8 cellular contexts compared by ENCODE assay signal in genomic region chr17:40124279-40125141, GRCh38. TPM values are rescaled to one million over a fixed set of nuclear protein-coding genes. Genes with fewer than 3 reads are reported as not detected.
A peak's percentile ranks its signal among the peaks of the same experiment; 100 is the strongest.
DNase-seq lines count a peak whose midpoint lies in the region; ATAC-seq and TF ChIP-seq lines count a peak whose summit lies in the region.

No MANE protein-coding gene starts in this region.

- H3K79me2 ChIP-seq in HCT116 (ENCODE audit: insufficient read depth, low read length): peaks cover 62% of the 10 kb centered on the region

- H3K4me1 ChIP-seq in A673 (ENCODE audit: insufficient read depth, low read length, poor library complexity, severe bottlenecking): no peaks in the 10 kb centered on the region
- peaks cover 7 to 27% of the 10 kb centered on the region in 2 experiments; a peak in 3 of 4 replicates for H3K4me1 ChIP-seq in HCT116 (ENCODE audit: control insufficient read depth in 1 of 2, insufficient read depth in 2 of 2, low read length in 2 of 2)

- ATAC-seq in HCT116 (no peak), HG02642 (IDR thresholded peaks at IDR 0.05; ENCODE audit: poor library complexity, unreplicated experiment) (no peak), HG03175 (IDR thresholded peaks at IDR 0.05; ENCODE audit: unreplicated experiment) (no peak), HG03039 (IDR thresholded peaks at IDR 0.05; ENCODE audit: unreplicated experiment) (no peak)

- H3K27ac ChIP-seq in A673 (ENCODE audit: low read depth, low read length, poor library complexity, severe bottlenecking) (no peak overlapping the region), HCT116 (ENCODE audit: low read depth, low read length) (no peak overlapping the region), WERI-Rb-1 (no peak overlapping the region)

- TF ChIP-seq CTCF in A673 (conservative IDR thresholded peaks at IDR 0.05; ENCODE audit: low read depth, low read length): no peak
- no peak for TF ChIP-seq CTCF in HCT116 (IDR thresholded peaks at IDR 0.05 in 2 of 3, conservative IDR thresholded peaks at IDR 0.05 in 1 of 3; ENCODE audit: borderline replicate concordance in 1 of 3, insufficient read depth in 1 of 3, low read depth in 2 of 3, low read length in 2 of 3)
- TF ChIP-seq CTCF in WERI-Rb-1 (IDR thresholded peaks at IDR 0.05; ENCODE audit: low read depth, low read length): no peak
- TF ChIP-seq CTCF in foreskin fibroblast (IDR thresholded peaks at IDR 0.05; ENCODE audit: low read depth, low read length): no peak

- peak overlapping the region; percentile 93; the same call in 1 of the 2 replicates for H3K9ac ChIP-seq in HCT116 (ENCODE audit: low read length)

- H3K4me3 ChIP-seq in A673 (ENCODE audit: low read depth, low read length, poor library complexity, severe bottlenecking) (peak overlapping the region; percentile 96), HCT116 (replicated peaks in 1 of 2; ENCODE audit: low read depth in 1 of 2, low read length in 2 of 2) (peak overlapping the region; percentile 70 to 86; a peak in 2 of 4 replicates), WERI-Rb-1 (ENCODE audit: low read depth, low read length) (peak overlapping the region; percentile 95), foreskin fibroblast (ENCODE audit: low read depth in 1 of 2, low read length in 2 of 2) (peak overlapping the region; percentile 98 to 99)

- H3K36me3 ChIP-seq in A673 (ENCODE audit: insufficient read depth, low read length, poor library complexity, severe bottlenecking) (peaks cover 24% of the 10 kb centered on the region), HCT116 (ENCODE audit: control insufficient read depth in 1 of 2, insufficient read depth in 2 of 2, low read length in 2 of 2) (peaks cover 21 to 25% of the 10 kb centered on the region in 2 experiments), WERI-Rb-1 (peaks cover 70% of the 10 kb centered on the region)

- CTCF ChIA-PET in A673 (lab: Charles Lee): interaction anchor here (0.7 kb wide), 1 partner anchor 11 kb away, joined by 3 read pairs; no protein-coding TSS in a partner anchor
- CTCF ChIA-PET in HCT116 (lab: Charles Lee): interaction anchor here (1.0 to 1.9 kb wide), 2 partner anchors 8 to 12 kb away, joined by 3 to 16 read pairs; no protein-coding TSS in a partner anchor

- no peak for TF ChIP-seq RAD21 in HCT116 (IDR thresholded peaks at IDR 0.05; ENCODE audit: low read depth)

- RAD21 ChIA-PET in HCT116 (lab: Charles Lee; ENCODE audit: low non-redundant PET in 1 of 2, low total read pairs in 2 of 2, uncharacterized antibody in 2 of 2, unreplicated experiment in 2 of 2): interaction anchor here in 1 of 2 experiments (1.4 kb wide), 1 partner anchor 13 kb away, joined by 3 read pairs; no protein-coding TSS in a partner anchor

- H3K4me2 ChIP-seq in HCT116 (ENCODE audit: low read length): peak overlapping the region; percentile 86

- H4K20me1 ChIP-seq in HCT116 (ENCODE audit: insufficient read depth): no peaks in the 10 kb centered on the region

- no peaks in the 10 kb centered on the region for H3K9me2 ChIP-seq in HCT116 (ENCODE audit: insufficient read depth)

- BruUV-seq in A673 (replicated peaks; lab: Mats Ljungman, UMichigan) (no TSS peak), HCT116 (replicated peaks; lab: Mats Ljungman, UMichigan) (no TSS peak)

- POLR2A ChIA-PET in A673 (lab: Charles Lee; ENCODE audit: low non-redundant PET) (no interaction called here), HCT116 (lab: Charles Lee) (interaction anchor here (1.0 to 2.6 kb wide), 3 partner anchors 16 to 25 kb away, joined by 4 to 16 read pairs (median 9); partner anchors contain the start of genes CASC3 and NR1D1)

- no peak for DNase-seq in A673 (ENCODE audit: low spot score)
- DNase-seq in HCT116 (ENCODE audit: low read depth, low spot score): no peak
- no peak for DNase-seq in WERI-Rb-1
- DNase-seq in foreskin fibroblast: peak in 1 of 2 donors; percentile 45
- peak; percentile 52 for DNase-seq in pons (ENCODE audit: low spot score)

- H2AFZ ChIP-seq in HCT116 (ENCODE audit: low read depth, low read length, poor library complexity, severe bottlenecking): no peak overlapping the region

- intact Hi-C loops in A673 (cut with micrococcal nuclease; ENCODE audit: unreplicated experiment) (no loop called here), HCT116 (cut with micrococcal nuclease) (no loop called here)

- no peak for TF ChIP-seq POLR2A in HCT116 (IDR thresholded peaks at IDR 0.05; ENCODE audit: borderline replicate concordance, extremely low read depth, insufficient read depth, insufficient read length)

- H3K27me3 ChIP-seq in A673 (replicated peaks; ENCODE audit: insufficient read depth, low read depth, low read length, poor library complexity) (no peaks in the 10 kb centered on the region), HCT116 (ENCODE audit: insufficient read depth, low read length) (no peaks in the 10 kb centered on the region), WERI-Rb-1 (ENCODE audit: insufficient read depth, low read depth, severe bottlenecking) (no peaks in the 10 kb centered on the region)

- no peaks in the 10 kb centered on the region for H3K9me3 ChIP-seq in A673 (ENCODE audit: low read depth, low read length, poor library complexity, severe bottlenecking)
- H3K9me3 ChIP-seq in HCT116 (ENCODE audit: control insufficient read depth in 1 of 2, insufficient read depth in 1 of 2, low read depth in 1 of 2, low read length in 2 of 2): no peaks in the 10 kb centered on the region
- no peaks in the 10 kb centered on the region for H3K9me3 ChIP-seq in WERI-Rb-1 (ENCODE audit: severe bottlenecking)

TF ChIP-seq in HCT116, 20 proteins besides CTCF, POLR2A, EP300 and RAD21:
- TF ChIP-seq ZBTB33 (IDR thresholded peaks at IDR 0.05; ENCODE audit: extremely low read depth, insufficient replicate concordance, low read length) (no peak), SP1 (IDR thresholded peaks at IDR 0.05; ENCODE audit: low read depth) (no peak), ELF1 (IDR thresholded peaks at IDR 0.05; ENCODE audit: borderline replicate concordance, low read depth) (no peak)

RNA-seq across cellular contexts. Expression of gene MSL1, which starts 2.7 kb away (rescaled TPM):
- 56.9 and 59.9 TPM in 2 replicates for total RNA-seq in A673 (2021)
- total RNA-seq in HCT116 (2021; ENCODE audit: unreplicated experiment): 67.2 TPM
- polyA plus RNA-seq in HCT116 (2012): 26.8 and 36.5 TPM in 2 replicates

RNA-seq across cellular contexts. Expression of gene CASC3, which starts 15.8 kb away (rescaled TPM):
- 65.1 and 66.5 TPM in 2 replicates for total RNA-seq in A673 (2021)
- 73.1 TPM for total RNA-seq in HCT116 (2021; ENCODE audit: unreplicated experiment)
- 35.5 and 37.0 TPM in 2 replicates for polyA plus RNA-seq in HCT116 (2012)

RNA-seq across cellular contexts. Expression of gene NR1D1, which starts 24.1 kb away (rescaled TPM):
- total RNA-seq in A673 (2021) (1.9 and 2.6 TPM in 2 replicates), HCT116 (2021; ENCODE audit: unreplicated experiment) (63.7 TPM)
- 104 and 122 TPM in 2 replicates for polyA plus RNA-seq in HCT116 (2012)

RNA-seq across cellular contexts. Expression of gene RAPGEFL1, which starts 52.8 kb away (rescaled TPM):
- total RNA-seq in A673 (2021) (11.4 and 11.9 TPM in 2 replicates), HCT116 (2021; ENCODE audit: unreplicated experiment) (9.7 TPM)
- 4.9 and 6.1 TPM in 2 replicates for polyA plus RNA-seq in HCT116 (2012)

Comparison
In these comparisons a context has a peak if more than half of its experiments do, and no peak if none do; other contexts are left out.
1. RNA of gene NR1D1, which starts 24.1 kb away (total RNA-seq): 63.7 TPM in HCT116 (single experiment); 1.9 to 2.6 TPM in A673; every median in the first group is over 10 times any median in the second.
2. Peak in every context shown above with its lines, with median percentiles within 50 percentile points of each other: H3K4me3 ChIP-seq.